In genomic region chr10:58675321-58675720, GRCh38 we compare ENCODE assay signal across 9 cellular contexts.
"Had no signal": no experiment of that assay in that cellular context is flagged by ENCODE, and none has a peak within 500 bp of the region (broad histone marks: within the 10 kb centered on the region; RNA-seq: fewer than 3 reads in every experiment).

No MANE protein-coding gene starts in this region.

- H2AFZ ChIP-seq: GM23248 had no signal

- H3K4me1 Mint-ChIP-seq: IgD-negative memory B cell had no signal

- H3K36me3 ChIP-seq: HAP-1 had no signal

- H3K4me1 ChIP-seq: HAP-1 had no signal

- H3K4me3 Mint-ChIP-seq: IgD-negative memory B cell had no signal

- DNase-seq: GM23248, GOT3, H7, HFFc6 had no signal

- ATAC-seq: HCT116, HepG2 had no signal

- H3K9me3 ChIP-seq: HAP-1 had no signal

- H3K9ac ChIP-seq: GM23248 had no signal

- H3K4me3 ChIP-seq: GM23248, HAP-1 had no signal

- H3K27ac ChIP-seq: HL-60 had no signal
